ENCODE assay signal across 13 cellular contexts in genomic region chr11:11981840-11982239, GRCh38. TPM values are rescaled to one million over a fixed set of nuclear protein-coding genes. Genes with fewer than 3 reads are reported as not detected.
"Had no signal": no experiment of that assay in that cellular context is flagged by ENCODE, and none has a peak within 500 bp of the region (broad histone marks: within the 10 kb centered on the region; RNA-seq: fewer than 3 reads in every experiment).

No MANE protein-coding gene starts in this region.

- H3K27ac Mint-ChIP-seq: activated naive CD8-positive, alpha-beta T cell treated with anti-CD3 and anti-CD28 coated beads, Interleukin-2, amount 10 ng/mL, durations not matched to agents 7 days and 5 days; naive thymus-derived CD8-positive, alpha-beta T cell; stimulated activated naive CD8-positive, alpha-beta T cell treated with anti-CD3 and anti-CD28 coated beads, Interleukin-15, Interleukin-2, amounts not matched to agents 100 ng/mL and 50 ng/mL, for 24 hours had no signal

- H3K4me3 ChIP-seq: mucosa of descending colon had no signal

- H3K27me3 Mint-ChIP-seq: activated naive CD8-positive, alpha-beta T cell treated with anti-CD3 and anti-CD28 coated beads, Interleukin-2, amount 10 ng/mL, durations not matched to agents 7 days and 5 days; naive thymus-derived CD8-positive, alpha-beta T cell; stimulated activated naive CD8-positive, alpha-beta T cell treated with anti-CD3 and anti-CD28 coated beads, Interleukin-15, Interleukin-2, amounts not matched to agents 100 ng/mL and 50 ng/mL, for 24 hours had no signal

- H3K4me1 Mint-ChIP-seq: activated naive CD8-positive, alpha-beta T cell treated with anti-CD3 and anti-CD28 coated beads, Interleukin-2, amount 10 ng/mL, durations not matched to agents 7 days and 5 days had no signal

- H3K9me3 ChIP-seq: mucosa of descending colon had no signal

- H3K36me3 Mint-ChIP-seq: activated naive CD8-positive, alpha-beta T cell treated with anti-CD3 and anti-CD28 coated beads, Interleukin-2, amount 10 ng/mL, durations not matched to agents 7 days and 5 days; naive thymus-derived CD8-positive, alpha-beta T cell had no signal

- ATAC-seq: mucosa of descending colon; naive thymus-derived CD8-positive, alpha-beta T cell had no signal

- H3K9me3 Mint-ChIP-seq: stimulated activated naive CD8-positive, alpha-beta T cell treated with anti-CD3 and anti-CD28 coated beads, Interleukin-15, Interleukin-2, amounts not matched to agents 100 ng/mL and 50 ng/mL, for 24 hours had no signal

- H3K4me3 Mint-ChIP-seq: activated naive CD8-positive, alpha-beta T cell treated with anti-CD3 and anti-CD28 coated beads, Interleukin-2, amount 10 ng/mL, durations not matched to agents 7 days and 5 days; naive thymus-derived CD8-positive, alpha-beta T cell; stimulated activated naive CD8-positive, alpha-beta T cell treated with anti-CD3 and anti-CD28 coated beads, Interleukin-15, Interleukin-2, amounts not matched to agents 100 ng/mL and 50 ng/mL, for 24 hours had no signal

- DNase-seq: activated CD4-positive, alpha-beta T cell treated with anti-CD3 and anti-CD28 coated beads, Interleukin-2, amount 50 U/mL, for 1 hour; activated gamma-delta T cell treated with Interleukin-2 at 50 U/mL for 16 hours; activated naive CD8-positive, alpha-beta T cell treated with anti-CD3 and anti-CD28 coated beads, Interleukin-2, amount 10 ng/mL, durations not matched to agents 7 days and 5 days; aorta; cortex of kidney; effector memory CD4-positive, alpha-beta T cell; hippocampal formation; mucosa of descending colon; naive thymus-derived CD8-positive, alpha-beta T cell; stimulated activated CD4-positive, alpha-beta T cell treated with anti-CD3 and anti-CD28 coated beads, Interleukin-4, amount 100 ng/mL, for 1 hour; stimulated activated CD8-positive, alpha-beta memory T cell treated with anti-CD3 and anti-CD28 coated beads, Interleukin-4, amount 100 ng/mL, for 48 hours had no signal

RNA-seq across cellular contexts. Expression of gene DKK3, which starts 26.6 kb away (rescaled TPM):
- total RNA-seq: T-helper 2 cell treated with Interferon-gamma antibody and Interleukin-4, amounts not matched to agents 100 ng/mL and 5 ng/mL, for 36 hours had no signal
